ENCODE assay signal across 33 cellular contexts in genomic region chr9:23160491-23160890, GRCh38.
DNase-seq lines count a peak whose midpoint lies in the region; ATAC-seq, FAIRE-seq and TF ChIP-seq lines count a peak whose summit lies in the region.
"Had no signal": no experiment of that assay in that cellular context is flagged by ENCODE, and none has a peak within 500 bp of the region (broad histone marks: within the 10 kb centered on the region; RNA-seq: fewer than 3 reads in every experiment).

No MANE protein-coding gene starts in this region.

- TF ChIP-seq POLR2A in HepG2 (IDR thresholded peaks at IDR 0.05; ENCODE audit: insufficient read depth in 1 of 2, low read depth in 2 of 2, low read length in 2 of 2) (no peak), right lobe of liver (IDR thresholded peaks at IDR 0.05) (no peak)

- no peaks in the 10 kb centered on the region for H4K20me1 ChIP-seq in HepG2 (ENCODE audit: insufficient read depth, low read length)
- H4K20me1 ChIP-seq: BLaER1; BLaER1 treated with 17β-estradiol and CSF1 and Interleukin-3, amounts not matched to agents 10 nM and 100 nM had no signal

- H3K4me2 ChIP-seq in HepG2 (ENCODE audit: low read depth, low read length) = no peak overlapping the region
- H3K4me2 ChIP-seq: A549; BLaER1; BLaER1 treated with 17β-estradiol and CSF1 and Interleukin-3, amounts not matched to agents 10 nM and 100 nM had no signal

- H3K27ac ChIP-seq in liver (ENCODE audit: low read depth in 1 of 2, low read length in 2 of 2) (no peak overlapping the region), HepG2 (ENCODE audit: extremely low read length, insufficient read depth, low read length) (no peak overlapping the region), right lobe of liver (no peak overlapping the region), pancreas (no peak overlapping the region)
- H3K27ac ChIP-seq: 22Rv1; A549; BLaER1; BLaER1 treated with 17β-estradiol and CSF1 and Interleukin-3, amounts not matched to agents 10 nM and 100 nM; C4-2B had no signal

- no peaks in the 10 kb centered on the region for H3K79me2 ChIP-seq in HepG2 (ENCODE audit: insufficient read depth, low read length)

- H3K4me1 ChIP-seq in liver (ENCODE audit: control insufficient read depth in 4 of 4, insufficient read depth in 4 of 4, low read length in 3 of 4) = peaks cover 0 to 2% (median 0%) of the 10 kb centered on the region in 4 donors
- H3K4me1 ChIP-seq in HepG2 (ENCODE audit: insufficient read depth, low read length) = no peaks in the 10 kb centered on the region
- H3K4me1 ChIP-seq in right lobe of liver = peaks cover 0 to 11% (median 0%) of the 10 kb centered on the region in 4 donors
- H3K4me1 ChIP-seq in pancreas = no peaks in the 10 kb centered on the region
- H3K4me1 ChIP-seq: A549; BE2C; BLaER1; BLaER1 treated with 17β-estradiol and CSF1 and Interleukin-3, amounts not matched to agents 10 nM and 100 nM; Caco-2 had no signal

- TF ChIP-seq RAD21 in liver (IDR thresholded peaks at IDR 0.05) (no peak), HepG2 (CRISPR knock-in tag; IDR thresholded peaks at IDR 0.05) (no peak)

- no peak for TF ChIP-seq EP300 in HepG2 (IDR thresholded peaks at IDR 0.05; ENCODE audit: low read depth in 2 of 2, low read length in 2 of 2)
- TF ChIP-seq EP300 in HepG2 (CRISPR knock-in tag; IDR thresholded peaks at IDR 0.05; ENCODE audit: borderline replicate concordance) = no peak

- H3K27me3 ChIP-seq in liver (ENCODE audit: control insufficient read depth in 4 of 4, insufficient read depth in 4 of 4, low read length in 3 of 4) (no peaks in the 10 kb centered on the region), HepG2 (ENCODE audit: control insufficient read depth in 1 of 2, insufficient read depth in 2 of 2, low read length in 2 of 2) (no peaks in the 10 kb centered on the region), right lobe of liver (no peaks in the 10 kb centered on the region), pancreas (no peaks in the 10 kb centered on the region)
- H3K27me3 ChIP-seq: BE2C; BLaER1; BLaER1 treated with 17β-estradiol and CSF1 and Interleukin-3, amounts not matched to agents 10 nM and 100 nM had no signal

- BruUV-seq in HepG2 (replicated peaks; lab: Mats Ljungman, UMichigan) = no TSS peak

- POLR2A ChIA-PET in HepG2 (lab: Yijun Ruan, JAX) = no interaction called here

- TF ChIP-seq CTCF in liver (IDR thresholded peaks at IDR 0.05; ENCODE audit: low read depth, low read length, missing input control) (no peak), HepG2 (CRISPR knock-in tag; IDR thresholded peaks at IDR 0.05) (no peak), right lobe of liver (IDR thresholded peaks at IDR 0.05) (no peak), pancreas (IDR thresholded peaks at IDR 0.05) (no peak)

- FAIRE-seq in HepG2 (lab: Jason Lieb, UNC) = no peak
- FAIRE-seq in pancreas (lab: Jason Lieb, UNC) = no peak
- FAIRE-seq: A204.1, A549, D721Med had no signal

- no peak for ATAC-seq in HepG2
- peak; percentile 72 for ATAC-seq in left lobe of liver
- peak in 3 of 4 donors; percentile 24 to 82 (median 67) for ATAC-seq in right lobe of liver
- no peak for ATAC-seq in pancreas
- ATAC-seq: A549; CD8-positive, alpha-beta T cell had no signal

- H3K9me3 ChIP-seq in liver (ENCODE audit: control insufficient read depth in 4 of 4, low read length in 3 of 4) = peaks cover 0 to 2% (median 0%) of the 10 kb centered on the region in 4 donors
- H3K9me3 ChIP-seq in HepG2 (ENCODE audit: low read length) = peaks cover 62% of the 10 kb centered on the region
- no peaks in the 10 kb centered on the region for H3K9me3 ChIP-seq in right lobe of liver
- no peaks in the 10 kb centered on the region for H3K9me3 ChIP-seq in pancreas
- H3K9me3 ChIP-seq: A549; BE2C; BLaER1; BLaER1 treated with 17β-estradiol and CSF1 and Interleukin-3, amounts not matched to agents 10 nM and 100 nM; Caco-2 had no signal

- no peaks in the 10 kb centered on the region for H3K36me3 ChIP-seq in liver (ENCODE audit: control insufficient read depth in 4 of 4, insufficient read depth in 3 of 4, low read depth in 1 of 4, low read length in 3 of 4)
- H3K36me3 ChIP-seq in HepG2 (replicated peaks in 1 of 2; ENCODE audit: control insufficient read depth in 1 of 2, insufficient read depth in 2 of 2, low read length in 2 of 2) = no peaks in the 10 kb centered on the region
- H3K36me3 ChIP-seq in right lobe of liver = no peaks in the 10 kb centered on the region
- H3K36me3 ChIP-seq in pancreas = no peaks in the 10 kb centered on the region
- H3K36me3 ChIP-seq: BE2C; BLaER1; BLaER1 treated with 17β-estradiol and CSF1 and Interleukin-3, amounts not matched to agents 10 nM and 100 nM had no signal

- H3K9ac ChIP-seq in liver (ENCODE audit: low read depth in 1 of 2, low read length in 2 of 2) (no peak overlapping the region), HepG2 (ENCODE audit: insufficient read depth, low read depth, low read length) (no peak overlapping the region)
- H3K9ac ChIP-seq: BLaER1; BLaER1 treated with 17β-estradiol and CSF1 and Interleukin-3, amounts not matched to agents 10 nM and 100 nM had no signal

- DNase-seq in HepG2 (ENCODE audit: low spot score) (no peak), left lobe of liver (ENCODE audit: low spot score) (no peak), right lobe of liver (no peak), pancreas (no peak)
- DNase-seq in stimulated activated naive CD4-positive, alpha-beta T cell (lab: John Stamatoyannopoulos, UW) = no peak
- DNase-seq: 8988T; ACHN; AML-193; BE2C; C1 segment of cervical spinal cord; Caco-2; Calu3; CD4-positive, alpha-beta memory T cell; CD4-positive, alpha-beta T cell; CD4-positive, CD25-positive, alpha-beta regulatory T cell; CD8-positive, alpha-beta memory T cell; CD8-positive, alpha-beta T cell; COR-L47; DMS 273 treated with DMSO at 0.1 percent for 48 hours; DMS153; DMS53; DMS79; DMS79 treated with DMSO at 0.1 percent for 48 hours; DND-41; EL had no signal

- WGBS in liver = 34% methylated on average over 2 of the region's 2 CpGs
- no CpG with 5 or more reads among the region's 2 CpGs for WGBS in HepG2 (ENCODE audit: low lambda C conversion rate)
- WGBS in right lobe of liver (ENCODE audit: insufficient coverage, low coverage, low lambda C conversion rate, missing lambda C conversion rate) = 21% methylated on average over 2 of the region's 2 CpGs
- 61 to 70% methylated on average over 2 of the region's 2 CpGs for WGBS in pancreas, 2 donors

- CTCF ChIA-PET in HepG2 (lab: Yijun Ruan, JAX; ENCODE audit: low intra/inter-chr PET ratio, low total read pairs) = no interaction called here

- no peak overlapping the region for H3K4me3 ChIP-seq in liver (ENCODE audit: low read depth in 1 of 3, low read length in 3 of 3)
- no peak overlapping the region for H3K4me3 ChIP-seq in HepG2 (replicated peaks in 1 of 3; ENCODE audit: insufficient read depth in 1 of 3, low read depth in 2 of 3, low read length in 3 of 3)
- H3K4me3 ChIP-seq in right lobe of liver = no peak overlapping the region
- H3K4me3 ChIP-seq in pancreas = no peak overlapping the region
- H3K4me3 ChIP-seq: A549; BLaER1; BLaER1 treated with 17β-estradiol and CSF1 and Interleukin-3, amounts not matched to agents 10 nM and 100 nM had no signal

- intact Hi-C loops in HepG2 (cut with micrococcal nuclease; ENCODE audit: unreplicated experiment) = no loop called here
- intact Hi-C loops in right lobe of liver (cut with DNase I) = no loop called here
- intact Hi-C loops in pancreas (cut with DNase I) = no loop called here

- in situ Hi-C loops in HepG2 (cut with HindIII; ENCODE audit: extremely low pct_ligation_motif_present, low pct_unique_long_range_greater_than_20kb) = no loop called here

- no peak overlapping the region for H2AFZ ChIP-seq in HepG2 (ENCODE audit: low read length)

TF ChIP-seq in liver, 16 proteins besides CTCF, POLR2A, EP300 and RAD21 (continues in another document):
- TF ChIP-seq HNF4A (conservative IDR thresholded peaks at IDR 0.05) = peak; percentile 21 to 52

TF ChIP-seq in HepG2, 621 proteins besides CTCF, POLR2A, EP300 and RAD21:
- TF ChIP-seq MAX (IDR thresholded peaks at IDR 0.05) = no peak
- TF ChIP-seq SMYD3 (CRISPR knock-in tag; IDR thresholded peaks at IDR 0.05) = no peak

Comparison
In these comparisons a context has a peak if more than half of its experiments do, and no peak if none do; other contexts are left out.
1. ATAC-seq: peak in left lobe of liver (single experiment) and right lobe of liver (3 of 4); none in HepG2 (single experiment) and pancreas (0 of 4).